In genomic region chr10:28807760-28808613, GRCh38 we compare ENCODE assay signal across 11 cellular contexts.
DNase-seq lines count a peak whose midpoint lies in the region; ATAC-seq, FAIRE-seq and TF ChIP-seq lines count a peak whose summit lies in the region.
"Had no signal": no experiment of that assay in that cellular context is flagged by ENCODE, and none has a peak within 500 bp of the region (broad histone marks: within the 10 kb centered on the region; RNA-seq: fewer than 3 reads in every experiment).

No MANE protein-coding gene starts in this region.

- H3K4me1 Mint-ChIP-seq in dendritic cell treated with granulocyte-macrophage colony-stimulating factor and Interleukin-4, amounts not matched to agents 40 ng/mL and 50 ng/mL, for 4 days (ENCODE audit: low read depth) = peaks cover 10% of the 10 kb centered on the region

- no peaks in the 10 kb centered on the region for H3K27me3 Mint-ChIP-seq in dendritic cell treated with granulocyte-macrophage colony-stimulating factor and Interleukin-4, amounts not matched to agents 40 ng/mL and 50 ng/mL, for 4 days

- TF ChIP-seq POLR2A in uterus (IDR thresholded peaks at IDR 0.05) = no peak
- no peak for TF ChIP-seq POLR2A in GM12892 (IDR thresholded peaks at IDR 0.05; ENCODE audit: low read depth, low read length)

- H3K9me3 ChIP-seq in lower lobe of right lung = no peaks in the 10 kb centered on the region
- no peaks in the 10 kb centered on the region for H3K9me3 ChIP-seq in uterus

- intact Hi-C loops in dendritic cell treated with granulocyte-macrophage colony-stimulating factor and Interleukin-4, amounts not matched to agents 40 ng/mL and 50 ng/mL, for 4 days (cut with micrococcal nuclease) = no loop called here
- intact Hi-C loops in lower lobe of right lung (cut with DNase I) = no loop called here
- intact Hi-C loops in uterus (cut with DNase I; ENCODE audit: low total_unique reads) = no loop called here

- H3K27ac ChIP-seq in lower lobe of right lung (peak overlapping the region; percentile 57), uterus (peak overlapping the region; percentile 89 to 95)

- H3K27me3 ChIP-seq in lower lobe of right lung (ENCODE audit: low read depth) = no peaks in the 10 kb centered on the region
- no peaks in the 10 kb centered on the region for H3K27me3 ChIP-seq in uterus

- peak; percentile 17 for DNase-seq in NOMO-1 treated with DMSO at 0.1 percent for 48 hours (lab: John Stamatoyannopoulos, UW; ENCODE audit: unreplicated experiment)
- DNase-seq in NOMO-1 treated with dmso at 0.1 percent for 144 hours (lab: John Stamatoyannopoulos, UW; ENCODE audit: unreplicated experiment) = no peak
- DNase-seq in lower lobe of right lung = no peak
- peak; percentile 51 to 67 for DNase-seq in uterus
- no peak for DNase-seq in GM12892 (ENCODE audit: insufficient read length)
- no peak for DNase-seq in cerebellum (ENCODE audit: low spot score)
- no peak for DNase-seq in Kasumi-1 (lab: John Stamatoyannopoulos, UW)
- DNase-seq: activated gamma-delta T cell treated with Interleukin-2 at 50 U/mL for 16 hours; stimulated activated CD4-positive, alpha-beta T cell treated with anti-CD3 and anti-CD28 coated beads, Interleukin-4, amount 100 ng/mL, for 1 hour had no signal

- H3K4me3 Mint-ChIP-seq in dendritic cell treated with granulocyte-macrophage colony-stimulating factor and Interleukin-4, amounts not matched to agents 40 ng/mL and 50 ng/mL, for 4 days = peak overlapping the region; percentile 11

- H3K4me1 ChIP-seq in lower lobe of right lung (peaks cover 29% of the 10 kb centered on the region), uterus (no peaks in the 10 kb centered on the region)

- no peak overlapping the region for H3K27ac Mint-ChIP-seq in dendritic cell treated with granulocyte-macrophage colony-stimulating factor and Interleukin-4, amounts not matched to agents 40 ng/mL and 50 ng/mL, for 4 days

- peak in 1 of 2 donors; percentile 23 for ATAC-seq in lower lobe of right lung

- no peak for TF ChIP-seq CTCF in lower lobe of right lung (IDR thresholded peaks at IDR 0.05)
- no peak for TF ChIP-seq CTCF in uterus (IDR thresholded peaks at IDR 0.05)

- no peaks in the 10 kb centered on the region for H3K36me3 Mint-ChIP-seq in dendritic cell treated with granulocyte-macrophage colony-stimulating factor and Interleukin-4, amounts not matched to agents 40 ng/mL and 50 ng/mL, for 4 days (ENCODE audit: low read depth)

- H3K36me3 ChIP-seq in lower lobe of right lung (no peaks in the 10 kb centered on the region), uterus (no peaks in the 10 kb centered on the region)

- no peaks in the 10 kb centered on the region for H3K9me3 Mint-ChIP-seq in dendritic cell treated with granulocyte-macrophage colony-stimulating factor and Interleukin-4, amounts not matched to agents 40 ng/mL and 50 ng/mL, for 4 days

- H3K4me3 ChIP-seq in lower lobe of right lung (no peak overlapping the region), uterus (peak overlapping the region in 1 of 2 donors; percentile 2)

- no peak for FAIRE-seq in GM12892 (lab: Jason Lieb, UNC)
- FAIRE-seq: G401.6 had no signal

Comparison
In these comparisons a context has a peak if more than half of its experiments do, and no peak if none do; other contexts are left out.
1. DNase-seq: peak in NOMO-1 treated with DMSO at 0.1 percent for 48 hours (single experiment) and uterus (2 of 2); none in NOMO-1 treated with dmso at 0.1 percent for 144 hours (single experiment), lower lobe of right lung (single experiment), GM12892 (single experiment), cerebellum (single experiment) and Kasumi-1 (0 of 2).